ENCODE assay signal across 1 cellular context in genomic region chr1:232462200-232462599, GRCh38.
TF ChIP-seq lines count a peak whose summit lies in the region.

No MANE protein-coding gene starts in this region.

TF ChIP-seq in HEK293, 187 proteins besides CTCF, POLR2A, EP300 and RAD21 (continued from another document and continues in another):
- TF ChIP-seq ZNF518A (tag by site-specific recombination; conservative IDR thresholded peaks at IDR 0.05; ENCODE audit: low read depth) (no peak), ZNF626 (tag by site-specific recombination; IDR thresholded peaks at IDR 0.05) (no peak), ZNF488 (tag by site-specific recombination; IDR thresholded peaks at IDR 0.05) (no peak), ZFP69B (tag by site-specific recombination; IDR thresholded peaks at IDR 0.05) (no peak), KLF8 (tag by site-specific recombination; IDR thresholded peaks at IDR 0.05) (no peak), ZNF169 (tag by site-specific recombination; IDR thresholded peaks at IDR 0.05) (no peak), ZBTB1 (tag by site-specific recombination; IDR thresholded peaks at IDR 0.05) (no peak), HOXA7 (CRISPR knock-in tag; IDR thresholded peaks at IDR 0.05; ENCODE audit: borderline replicate concordance) (no peak), ZNF785 (tag by site-specific recombination; IDR thresholded peaks at IDR 0.05) (no peak), ZNF146 (tag by site-specific recombination; IDR thresholded peaks at IDR 0.05) (no peak), ZNF555 (tag by site-specific recombination; conservative IDR thresholded peaks at IDR 0.05) (no peak), ZNF157 (tag by site-specific recombination; IDR thresholded peaks at IDR 0.05) (no peak), ZNF561 (tag by site-specific recombination; IDR thresholded peaks at IDR 0.05; ENCODE audit: borderline replicate concordance) (peak; percentile 36; the same call in 1 of the 2 replicates), ZFHX2 (tag by site-specific recombination; conservative IDR thresholded peaks at IDR 0.05) (no peak), ZNF654 (tag by site-specific recombination; IDR thresholded peaks at IDR 0.05; ENCODE audit: low read depth) (no peak), ZBTB21 (tag by site-specific recombination; IDR thresholded peaks at IDR 0.05) (peak; percentile 43), ZNF214 (tag by site-specific recombination; IDR thresholded peaks at IDR 0.05; ENCODE audit: borderline replicate concordance) (no peak), SP7 (tag by site-specific recombination; IDR thresholded peaks at IDR 0.05) (no peak), ZNF335 (tag by site-specific recombination; conservative IDR thresholded peaks at IDR 0.05) (no peak; the same call in 1 of the 2 replicates), ZNF629 (tag by site-specific recombination; IDR thresholded peaks at IDR 0.05) (peak; percentile 76), ZNF544 (tag by site-specific recombination; IDR thresholded peaks at IDR 0.05) (no peak), ZNF112 (tag by site-specific recombination; IDR thresholded peaks at IDR 0.05) (no peak), GLI4 (tag by site-specific recombination; IDR thresholded peaks at IDR 0.05) (no peak), ZNF133 (tag by site-specific recombination; IDR thresholded peaks at IDR 0.05) (no peak), ZNF837 (tag by site-specific recombination; IDR thresholded peaks at IDR 0.05) (no peak), ZNF768 (tag by site-specific recombination; IDR thresholded peaks at IDR 0.05) (no peak), ELK4 (IDR thresholded peaks at IDR 0.05; ENCODE audit: borderline replicate concordance, low read depth, low read length) (no peak), ZNF138 (tag by site-specific recombination; IDR thresholded peaks at IDR 0.05; ENCODE audit: borderline replicate concordance) (no peak), ZNF18 (tag by site-specific recombination; IDR thresholded peaks at IDR 0.05) (no peak), GLIS1 (tag by site-specific recombination; IDR thresholded peaks at IDR 0.05) (no peak), MZF1 (tag by site-specific recombination; IDR thresholded peaks at IDR 0.05; ENCODE audit: borderline replicate concordance) (no peak), ZNF280D (tag by site-specific recombination; IDR thresholded peaks at IDR 0.05) (no peak), ZNF585B (tag by site-specific recombination; IDR thresholded peaks at IDR 0.05) (no peak), ZNF266 (tag by site-specific recombination; IDR thresholded peaks at IDR 0.05; ENCODE audit: low read depth) (no peak), ZNF350 (tag by site-specific recombination; IDR thresholded peaks at IDR 0.05) (no peak), ZNF19 (tag by site-specific recombination; IDR thresholded peaks at IDR 0.05; ENCODE audit: low read depth) (no peak), ZNF155 (tag by site-specific recombination; IDR thresholded peaks at IDR 0.05) (no peak), ZNF707 (tag by site-specific recombination; IDR thresholded peaks at IDR 0.05) (no peak), ZNF658 (tag by site-specific recombination; IDR thresholded peaks at IDR 0.05) (no peak), ZNF529 (tag by site-specific recombination; IDR thresholded peaks at IDR 0.05; ENCODE audit: insufficient replicate concordance) (no peak), ZNF48 (tag by site-specific recombination; IDR thresholded peaks at IDR 0.05) (no peak), ZNF394 (tag by site-specific recombination; IDR thresholded peaks at IDR 0.05; ENCODE audit: borderline replicate concordance) (peak; percentile 32; the same call in 1 of the 2 replicates), ZNF692 (tag by site-specific recombination; IDR thresholded peaks at IDR 0.05) (peak; percentile 49; the same call in 1 of the 2 replicates), ZNF10 (tag by site-specific recombination; IDR thresholded peaks at IDR 0.05) (0 out of 2 replicates have a peak, but pooled peaks have one; percentile 24), ZNF560 (tag by site-specific recombination; IDR thresholded peaks at IDR 0.05; ENCODE audit: borderline replicate concordance) (no peak), WT1 (tag by site-specific recombination; IDR thresholded peaks at IDR 0.05) (peak; percentile 59), ZSCAN5A (tag by site-specific recombination; IDR thresholded peaks at IDR 0.05) (no peak), KLF9 (tag by site-specific recombination; IDR thresholded peaks at IDR 0.05; ENCODE audit: low read depth) (no peak), ZNF423 (tag by site-specific recombination; IDR thresholded peaks at IDR 0.05) (no peak), ZNF521 (tag by site-specific recombination; IDR thresholded peaks at IDR 0.05) (no peak), ZNF677 (tag by site-specific recombination; IDR thresholded peaks at IDR 0.05) (no peak), ZNF184 (tag by site-specific recombination; IDR thresholded peaks at IDR 0.05) (0 out of 2 replicates have a peak, but pooled peaks have one; percentile 30), ZNF639 (tag by site-specific recombination; IDR thresholded peaks at IDR 0.05) (no peak), ZSCAN4 (tag by site-specific recombination; IDR thresholded peaks at IDR 0.05) (peak; percentile 59)
